ENCODE assay signal across 16 cellular contexts in genomic region chr1:53137729-53138128, GRCh38. TPM values are rescaled to one million over a fixed set of nuclear protein-coding genes. Genes with fewer than 3 reads are reported as not detected.
DNase-seq lines count a peak whose midpoint lies in the region; ATAC-seq and TF ChIP-seq lines count a peak whose summit lies in the region.
"Had no signal": no experiment of that assay in that cellular context is flagged by ENCODE, and none has a peak within 500 bp of the region (broad histone marks: within the 10 kb centered on the region; RNA-seq: fewer than 3 reads in every experiment).

No MANE protein-coding gene starts in this region.

- H3K4me1 ChIP-seq in Karpas-422 (ENCODE audit: low read length), result no peaks in the 10 kb centered on the region

- H3K9ac ChIP-seq in Karpas-422 (ENCODE audit: low read length), result no peak overlapping the region

- H3K27me3 ChIP-seq in Karpas-422 (ENCODE audit: low read length) (no peaks in the 10 kb centered on the region), brain microvascular endothelial cell (replicated peaks) (no peaks in the 10 kb centered on the region)

- no peaks in the 10 kb centered on the region for H3K9me2 ChIP-seq in Karpas-422 (replicated peaks; ENCODE audit: insufficient read depth, low read length)

- DNase-seq in NCI-H82 (lab: John Stamatoyannopoulos, UW) (peak; percentile 49), NCI-H82 treated with DMSO at 0.1 percent for 48 hours (lab: John Stamatoyannopoulos, UW; ENCODE audit: unreplicated experiment) (no peak), Karpas-422 (peak; percentile 53), brain microvascular endothelial cell (no peak), sciatic nerve (ENCODE audit: low spot score) (peak; percentile 13), NCI-H2227 treated with DMSO at 0.1 percent for 48 hours (lab: John Stamatoyannopoulos, UW) (no peak)
- DNase-seq in stimulated activated CD4-positive, alpha-beta T cell treated with anti-CD3 and anti-CD28 coated beads, Interleukin-15, amount 100 ng/mL, for 24 hours, result no peak
- DNase-seq: activated CD4-positive, alpha-beta T cell treated with anti-CD3 and anti-CD28 coated beads, Interleukin-2, amount 50 U/mL, for 48 hours; activated naive CD4-positive, alpha-beta T cell treated with Interleukin-2 at 50 U/mL for 16 hours; DMS79; hypothalamus; mammary epithelial cell; NCI-H1694 treated with DMSO at 0.1 percent for 48 hours had no signal

- no peaks in the 10 kb centered on the region for H4K20me1 ChIP-seq in Karpas-422 (ENCODE audit: insufficient read depth, low read depth, low read length)

- H3K27ac ChIP-seq in Karpas-422 (ENCODE audit: low read length) (no peak overlapping the region), brain microvascular endothelial cell (no peak overlapping the region)

- H3K4me2 ChIP-seq in Karpas-422 (ENCODE audit: low read depth, low read length, poor library complexity, severe bottlenecking), result no peak overlapping the region

- no peaks in the 10 kb centered on the region for H3K36me3 ChIP-seq in Karpas-422 (ENCODE audit: insufficient read depth, low read length)
- no peaks in the 10 kb centered on the region for H3K36me3 ChIP-seq in brain microvascular endothelial cell (replicated peaks)

- H3K79me2 ChIP-seq in Karpas-422 (ENCODE audit: low read length), result no peaks in the 10 kb centered on the region

- H2AFZ ChIP-seq in Karpas-422 (ENCODE audit: low read length), result no peak overlapping the region

- H3K9me3 ChIP-seq in Karpas-422 (ENCODE audit: low read length), result peaks cover 8% of the 10 kb centered on the region

- no peak for ATAC-seq in sciatic nerve
- ATAC-seq in GM21825 (IDR thresholded peaks at IDR 0.05; ENCODE audit: unreplicated experiment), result no peak

- H3K4me3 ChIP-seq in Karpas-422 (ENCODE audit: low read length) (no peak overlapping the region), brain microvascular endothelial cell (ENCODE audit: low read depth, low read length) (no peak overlapping the region)

- in situ Hi-C loops in brain microvascular endothelial cell (cut with HindIII; ENCODE audit: low pct_ligation_motif_present, low sequenced_read_pairs), result no loop called here

- peak; percentile 36 for TF ChIP-seq CTCF in brain microvascular endothelial cell (IDR thresholded peaks at IDR 0.05; ENCODE audit: low read depth, low read length, missing control alignments)

- intact Hi-C loops in sciatic nerve (cut with DNase I), result no loop called here

RNA-seq across cellular contexts. Expression of gene SLC1A7, which starts 4.7 kb away (rescaled TPM):
- not detected in 2 replicates for total RNA-seq in Karpas-422 (2014; rRNA removed; shearing (Covaris generic); ENCODE audit: low replicate concordance)
- total RNA-seq in sciatic nerve, result 0.89 TPM
- total RNA-seq: mammary epithelial cell; T-helper 1 cell treated with Interleukin-12 subunit alpha and Interleukin-12 subunit beta and Interleukin-4 antibody, amounts not matched to agents 30 ng/mL and 1 ng/mL, for 36 hours; urinary bladder had no signal

RNA-seq across cellular contexts. Expression of gene CPT2, which starts 58.9 kb away (rescaled TPM):
- 32.3 and 37.3 TPM in 2 replicates for total RNA-seq in Karpas-422 (2014; rRNA removed; shearing (Covaris generic); ENCODE audit: low replicate concordance)
- 10.1 TPM for total RNA-seq in sciatic nerve

Comparison
In these comparisons a context has a peak if more than half of its experiments do, and no peak if none do; other contexts are left out.
1. DNase-seq: peak in NCI-H82 (single experiment), Karpas-422 (single experiment) and sciatic nerve (single experiment); none in NCI-H82 treated with DMSO at 0.1 percent for 48 hours (single experiment), brain microvascular endothelial cell (single experiment), stimulated activated CD4-positive, alpha-beta T cell treated with anti-CD3 and anti-CD28 coated beads, Interleukin-15, amount 100 ng/mL, for 24 hours (single experiment) and NCI-H2227 treated with DMSO at 0.1 percent for 48 hours (single experiment).